16 cellular contexts compared by ENCODE assay signal in genomic region chr6:144561455-144562043, GRCh38.
"Had no signal": no experiment of that assay in that cellular context is flagged by ENCODE, and none has a peak within 500 bp of the region (broad histone marks: within the 10 kb centered on the region; RNA-seq: fewer than 3 reads in every experiment).

No MANE protein-coding gene starts in this region.

- H3K27ac Mint-ChIP-seq: dendritic cell treated with granulocyte-macrophage colony-stimulating factor and Interleukin-4, amounts not matched to agents 40 ng/mL and 50 ng/mL, for 4 days; nephron had no signal

- H3K27ac ChIP-seq: ascending aorta, breast epithelium, foreskin keratinocyte, tibial nerve had no signal

- H3K9me3 Mint-ChIP-seq: activated T-cell treated with anti-CD3 and anti-CD28 coated beads, Interleukin-2, amount 50 U/mL, for 4 hours; dendritic cell treated with granulocyte-macrophage colony-stimulating factor and Interleukin-4, amounts not matched to agents 40 ng/mL and 50 ng/mL, for 4 days; nephron had no signal

- H3K4me1 Mint-ChIP-seq: nephron had no signal

- ATAC-seq: activated T-cell treated with anti-CD3 and anti-CD28 coated beads, Interleukin-2, amount 50 U/mL, for 4 hours; foreskin keratinocyte had no signal

- H3K27me3 Mint-ChIP-seq: dendritic cell treated with granulocyte-macrophage colony-stimulating factor and Interleukin-4, amounts not matched to agents 40 ng/mL and 50 ng/mL, for 4 days had no signal

- H3K4me3 Mint-ChIP-seq: activated T-cell treated with anti-CD3 and anti-CD28 coated beads, Interleukin-2, amount 50 U/mL, for 4 hours; dendritic cell treated with granulocyte-macrophage colony-stimulating factor and Interleukin-4, amounts not matched to agents 40 ng/mL and 50 ng/mL, for 4 days; nephron had no signal

- H3K4me3 ChIP-seq: ascending aorta, breast epithelium, tibial nerve had no signal

- H3K4me1 ChIP-seq: ascending aorta, breast epithelium, foreskin keratinocyte had no signal

- H3K9me3 ChIP-seq: ascending aorta, breast epithelium, tibial nerve had no signal

- H3K27me3 ChIP-seq: ascending aorta, breast epithelium, foreskin keratinocyte, tibial nerve had no signal

- DNase-seq: activated gamma-delta T cell treated with Interleukin-2 at 50 U/mL for 16 hours; activated T-cell treated with anti-CD3 and anti-CD28 coated beads, Interleukin-2, amount 50 U/mL, for 4 hours; cerebellar nuclear complex; effector memory CD4-positive, alpha-beta T cell; foreskin keratinocyte; mesendoderm; nucleus accumbens; posterior cingulate gyrus; retina; stimulated activated CD4-positive, alpha-beta T cell treated with anti-CD3 and anti-CD28 coated beads, Interleukin-12 subunit alpha, Interleukin-12 subunit beta, amount 100 ng/mL, for 4 hours; stimulated activated CD4-positive, alpha-beta T cell treated with anti-CD3 and anti-CD28 coated beads, Interleukin-2, amount 100 ng/mL, for 24 hours had no signal
